In the genomic region with DNA sequence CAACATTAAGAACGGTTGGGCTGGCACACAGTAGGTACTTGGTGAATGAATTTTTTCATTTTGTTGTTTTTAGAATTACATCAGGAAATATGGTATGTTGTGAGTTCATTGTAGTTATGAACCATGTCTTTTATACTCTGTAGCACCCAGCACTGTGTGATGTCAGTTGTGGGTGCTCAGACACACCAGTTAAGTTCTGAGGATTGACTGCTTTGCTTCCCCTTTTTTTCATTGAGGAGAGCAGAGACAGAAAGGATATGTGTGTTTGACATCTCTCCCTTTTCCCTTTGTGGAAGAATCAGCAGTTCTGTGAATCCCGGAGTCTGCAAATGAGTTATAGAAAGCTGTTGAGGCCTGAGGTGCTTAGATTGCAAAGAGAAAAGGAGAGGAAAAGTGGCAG, we compare ENCODE assay signal across 21 cellular contexts.
"Had no signal": no experiment of that assay in that cellular context is flagged by ENCODE, and none has a peak within 500 bp of the region (broad histone marks: within the 10 kb centered on the region; RNA-seq: fewer than 3 reads in every experiment).

No MANE protein-coding gene starts in this region.

- ATAC-seq: activated CD4-positive, CD25-positive, alpha-beta regulatory T cell treated with anti-CD3 and anti-CD28 coated beads, Interleukin-2, amount 50 U/mL, for 24 hours; heart left ventricle; left cardiac atrium; mucosa of descending colon had no signal

- H3K4me3 Mint-ChIP-seq: activated CD4-positive, alpha-beta memory T cell treated with anti-CD3 and anti-CD28 coated beads, Interleukin-2, amount 10 ng/mL, durations not matched to agents 7 days and 5 days; activated CD4-positive, alpha-beta T cell treated with anti-CD3 and anti-CD28 coated beads, Interleukin-2, amount 10 ng/mL, durations not matched to agents 24 days and 14 days; activated naive CD4-positive, alpha-beta T cell treated with anti-CD3 and anti-CD28 coated beads, Interleukin-2, amount 10 ng/mL, durations not matched to agents 7 days and 5 days; memory B cell; neural crest cell; stimulated activated naive B cell treated with anti-CD40 and anti-IgM and Interleukin-4, amounts not matched to agents 10 μg/mL and 1 μg/mL and 100 μg/mL, for 72 hours had no signal

- H3K4me1 Mint-ChIP-seq: activated CD4-positive, alpha-beta memory T cell treated with anti-CD3 and anti-CD28 coated beads, Interleukin-2, amount 10 ng/mL, durations not matched to agents 7 days and 5 days; activated CD4-positive, alpha-beta T cell treated with anti-CD3 and anti-CD28 coated beads, Interleukin-2, amount 10 ng/mL, durations not matched to agents 24 days and 14 days; activated naive CD4-positive, alpha-beta T cell treated with anti-CD3 and anti-CD28 coated beads, Interleukin-2, amount 10 ng/mL, durations not matched to agents 7 days and 5 days; memory B cell had no signal

- DNase-seq: activated CD4-positive, alpha-beta memory T cell treated with anti-CD3 and anti-CD28 coated beads, Interleukin-2, amount 10 ng/mL, durations not matched to agents 7 days and 5 days; activated CD4-positive, alpha-beta T cell treated with anti-CD3 and anti-CD28 coated beads, Interleukin-2, amount 10 ng/mL, durations not matched to agents 24 days and 14 days; activated effector memory CD4-positive, alpha-beta T cell treated with anti-CD3 and anti-CD28 coated beads, Interleukin-2, amount 50 U/mL, for 16 hours; activated naive CD4-positive, alpha-beta T cell treated with anti-CD3 and anti-CD28 coated beads, Interleukin-2, amount 10 ng/mL, durations not matched to agents 7 days and 5 days; amygdala; cortex of kidney; heart left ventricle; islet precursor cell; left cardiac atrium; mucosa of descending colon; occipital lobe; posterior cingulate gyrus; sigmoid colon; stimulated activated CD4-positive, alpha-beta T cell treated with anti-CD3 and anti-CD28 coated beads, Interleukin-15, amount 100 ng/mL, for 24 hours; stimulated activated CD8-positive, alpha-beta memory T cell treated with anti-CD3 and anti-CD28 coated beads, Interleukin-4, amount 100 ng/mL, for 48 hours; stimulated activated naive B cell treated with anti-CD40 and anti-IgM and Interleukin-4, amounts not matched to agents 10 μg/mL and 1 μg/mL and 100 μg/mL, for 72 hours; trophoblast cell; uterus had no signal

- H3K27ac Mint-ChIP-seq: activated CD4-positive, alpha-beta memory T cell treated with anti-CD3 and anti-CD28 coated beads, Interleukin-2, amount 10 ng/mL, durations not matched to agents 7 days and 5 days; activated CD4-positive, alpha-beta T cell treated with anti-CD3 and anti-CD28 coated beads, Interleukin-2, amount 10 ng/mL, durations not matched to agents 24 days and 14 days; activated naive CD4-positive, alpha-beta T cell treated with anti-CD3 and anti-CD28 coated beads, Interleukin-2, amount 10 ng/mL, durations not matched to agents 7 days and 5 days; memory B cell; stimulated activated naive B cell treated with anti-CD40 and anti-IgM and Interleukin-4, amounts not matched to agents 10 μg/mL and 1 μg/mL and 100 μg/mL, for 72 hours had no signal

- H3K27me3 Mint-ChIP-seq: activated naive CD4-positive, alpha-beta T cell treated with anti-CD3 and anti-CD28 coated beads, Interleukin-2, amount 10 ng/mL, durations not matched to agents 7 days and 5 days had no signal

- H3K9me3 Mint-ChIP-seq: activated CD4-positive, alpha-beta memory T cell treated with anti-CD3 and anti-CD28 coated beads, Interleukin-2, amount 10 ng/mL, durations not matched to agents 7 days and 5 days; activated CD4-positive, alpha-beta T cell treated with anti-CD3 and anti-CD28 coated beads, Interleukin-2, amount 10 ng/mL, durations not matched to agents 24 days and 14 days; activated naive CD4-positive, alpha-beta T cell treated with anti-CD3 and anti-CD28 coated beads, Interleukin-2, amount 10 ng/mL, durations not matched to agents 7 days and 5 days; memory B cell; neural crest cell; stimulated activated naive B cell treated with anti-CD40 and anti-IgM and Interleukin-4, amounts not matched to agents 10 μg/mL and 1 μg/mL and 100 μg/mL, for 72 hours had no signal

- H3K36me3 Mint-ChIP-seq: activated naive CD4-positive, alpha-beta T cell treated with anti-CD3 and anti-CD28 coated beads, Interleukin-2, amount 10 ng/mL, durations not matched to agents 7 days and 5 days; memory B cell; stimulated activated naive B cell treated with anti-CD40 and anti-IgM and Interleukin-4, amounts not matched to agents 10 μg/mL and 1 μg/mL and 100 μg/mL, for 72 hours had no signal
